22 cellular contexts compared by ENCODE assay signal in genomic region chr19:2129892-2130770, GRCh38. TPM values are rescaled to one million over a fixed set of nuclear protein-coding genes. Genes with fewer than 3 reads are reported as not detected.
DNase-seq lines count a peak whose midpoint lies in the region; ATAC-seq, FAIRE-seq and TF ChIP-seq lines count a peak whose summit lies in the region.
"Had no signal": no experiment of that assay in that cellular context is flagged by ENCODE, and none has a peak within 500 bp of the region (broad histone marks: within the 10 kb centered on the region; RNA-seq: fewer than 3 reads in every experiment).

No MANE protein-coding gene starts in this region.

- H2BK12ac ChIP-seq in H1 (ENCODE audit: low read depth, low read length), result no peak overlapping the region

- peaks cover 0 to 32% (median 15%) of the 10 kb centered on the region in 12 donors for H3K4me1 ChIP-seq in heart left ventricle
- H3K4me1 ChIP-seq in H1 (replicated peaks in 1 of 4; ENCODE audit: control insufficient read depth in 3 of 4, insufficient read depth in 4 of 4, low read length in 3 of 4), result no peaks in the 10 kb centered on the region
- H3K4me1 ChIP-seq: Caco-2, SJCRH30 had no signal

- no peak overlapping the region for H2BK120ac ChIP-seq in H1 (replicated peaks; ENCODE audit: low read depth, low read length)

- no peaks in the 10 kb centered on the region for H3K27me3 ChIP-seq in heart left ventricle
- H3K27me3 ChIP-seq in H1 (replicated peaks in 1 of 4; ENCODE audit: control insufficient read depth in 3 of 4, extremely low read depth in 1 of 4, insufficient read depth in 3 of 4, low read length in 3 of 4), result no peaks in the 10 kb centered on the region
- H3K27me3 ChIP-seq: SJCRH30 had no signal

- no peak for TF ChIP-seq POLR2A in heart left ventricle (IDR thresholded peaks at IDR 0.05)
- TF ChIP-seq POLR2A in H1 (IDR thresholded peaks at IDR 0.05; ENCODE audit: control extremely low read depth in 1 of 2, low read depth in 2 of 2, low read length in 2 of 2), result no peak

- no peaks in the 10 kb centered on the region for H3K9me3 Mint-ChIP-seq in stimulated activated effector memory CD8-positive, alpha-beta T cell treated with anti-CD3 and anti-CD28 coated beads, Interleukin-12 subunit alpha, Interleukin-12 subunit beta, amount 100 ng/mL, for 72 hours
- no peaks in the 10 kb centered on the region for H3K9me3 Mint-ChIP-seq in activated CD8-positive, alpha-beta memory T cell treated with anti-CD3 and anti-CD28 coated beads, Interleukin-2, amount 10 ng/mL, durations not matched to agents 7 days and 5 days (ENCODE audit: low read depth)
- H3K9me3 Mint-ChIP-seq: CD4-positive, alpha-beta T cell had no signal

- no peak overlapping the region for H2AFZ ChIP-seq in H1 (ENCODE audit: low read length)

- DNase-seq in heart left ventricle (no peak), cardiac septum (ENCODE audit: low spot score) (no peak), RWPE1 (ENCODE audit: low spot score) (no peak), H1 (ENCODE audit: low read depth in 1 of 2, low spot score in 2 of 2) (no peak), posterior vena cava (ENCODE audit: low spot score) (no peak)
- DNase-seq in stimulated activated effector memory CD8-positive, alpha-beta T cell treated with anti-CD3 and anti-CD28 coated beads, Interleukin-12 subunit alpha, Interleukin-12 subunit beta, amount 100 ng/mL, for 72 hours (ENCODE audit: low spot score in 2 of 2), result no peak
- DNase-seq in activated CD8-positive, alpha-beta memory T cell treated with anti-CD3 and anti-CD28 coated beads, Interleukin-2, amount 10 ng/mL, durations not matched to agents 7 days and 5 days, result no peak
- DNase-seq: 8988T; Caco-2; CD4-positive, alpha-beta T cell; KG1; NCI-H1105 treated with DMSO at 0.1 percent for 48 hours; NCI-H187; NCI-H2107; NCI-H2227 treated with DMSO at 0.1 percent for 48 hours; NCI-H510A treated with DMSO at 0.1 percent for 48 hours; NCI-H774; SJCRH30 had no signal

- H4K20me1 ChIP-seq in H1 (replicated peaks in 1 of 2; ENCODE audit: control insufficient read depth in 1 of 2, insufficient read depth in 2 of 2, low read length in 2 of 2), result peaks cover 17 to 32% of the 10 kb centered on the region in 2 experiments

- no peak overlapping the region for H2BK20ac ChIP-seq in H1 (ENCODE audit: low read length)

- H4K5ac ChIP-seq in H1 (ENCODE audit: insufficient read length, low read depth, low read length), result no peak overlapping the region

- no peak overlapping the region for H3K4me2 ChIP-seq in H1 (ENCODE audit: insufficient read depth in 1 of 2, low read depth in 2 of 2, low read length in 2 of 2)

- TF ChIP-seq CTCF in heart left ventricle (IDR thresholded peaks at IDR 0.05) (no peak), RWPE1 (conservative IDR thresholded peaks at IDR 0.05; ENCODE audit: low read depth) (no peak), H1 (IDR thresholded peaks at IDR 0.05; ENCODE audit: control extremely low read depth in 1 of 3, insufficient read depth in 1 of 3, low read depth in 1 of 3, low read length in 3 of 3) (no peak)

- H3K9ac ChIP-seq in H1 (replicated peaks in 1 of 4; ENCODE audit: extremely low read depth in 1 of 4, low read depth in 3 of 4, low read length in 3 of 4), result no peak overlapping the region

- no peaks in the 10 kb centered on the region for H3K27me3 Mint-ChIP-seq in activated CD8-positive, alpha-beta memory T cell treated with anti-CD3 and anti-CD28 coated beads, Interleukin-2, amount 10 ng/mL, durations not matched to agents 7 days and 5 days
- H3K27me3 Mint-ChIP-seq: B cell; CD4-positive, alpha-beta T cell had no signal

- POLR2A ChIA-PET in RWPE1 (lab: Yijun Ruan, JAX; ENCODE audit: low non-redundant PET) (no interaction called here), H1 (lab: Charles Lee; ENCODE audit: partially characterized antibody) (interaction anchor here (0.9 to 1.7 kb wide), 3 partner anchors 20 to 78 kb away, joined by 3 read pairs; no protein-coding TSS in a partner anchor)

- CTCF ChIA-PET in RWPE1 (lab: Yijun Ruan, JAX), result interaction anchor here (0.7 kb wide), 1 partner anchor 60 kb away, joined by 6 read pairs; no protein-coding TSS in a partner anchor
- CTCF ChIA-PET in H1 (lab: Charles Lee; ENCODE audit: partially characterized antibody), result interaction anchor here (0.9 to 1.4 kb wide), 7 partner anchors 8 to 110 kb away, joined by 3 to 4 read pairs (median 4); no protein-coding TSS in a partner anchor
- CTCF ChIA-PET in activated CD8-positive, alpha-beta memory T cell treated with anti-CD3 and anti-CD28 coated beads, Interleukin-2, amount 10 ng/mL, durations not matched to agents 7 days and 5 days (lab: Charles Lee), result no interaction called here

- intact Hi-C loops in heart left ventricle (cut with DNase I), result no loop called here
- intact Hi-C loops in cardiac septum (cut with DNase I), result no loop called here
- intact Hi-C loops in posterior vena cava (cut with DNase I), result no loop called here

- H3K27ac ChIP-seq in heart left ventricle (peak overlapping the region in 11 of 12 donors; percentile 49 to 96 (median 72)), RWPE1 (peak overlapping the region; percentile 22), H1 (ENCODE audit: low read depth, low read length) (no peak overlapping the region)
- H3K27ac ChIP-seq: SJCRH30 had no signal

- peaks cover 10% of the 10 kb centered on the region for H3K79me1 ChIP-seq in H1 (ENCODE audit: low read depth, low read length)

- ATAC-seq in heart left ventricle (peak in 1 of 4 donors; percentile 1), GM18858 (IDR thresholded peaks at IDR 0.05; ENCODE audit: unreplicated experiment) (no peak)
- no peak for ATAC-seq in stimulated activated effector memory CD8-positive, alpha-beta T cell treated with anti-CD3 and anti-CD28 coated beads, Interleukin-12 subunit alpha, Interleukin-12 subunit beta, amount 100 ng/mL, for 72 hours
- no peak for ATAC-seq in activated CD8-positive, alpha-beta memory T cell treated with anti-CD3 and anti-CD28 coated beads, Interleukin-2, amount 10 ng/mL, durations not matched to agents 7 days and 5 days

- H3K36me3 ChIP-seq in heart left ventricle (peaks cover 0 to 85% (median 58%) of the 10 kb centered on the region in 9 donors), H1 (ENCODE audit: control insufficient read depth in 2 of 4, insufficient read depth in 4 of 4, low read length in 3 of 4) (peaks cover 8 to 58% (median 29%) of the 10 kb centered on the region in 4 experiments; a peak in 7 of 8 replicates)

- H3K23ac ChIP-seq in H1 (ENCODE audit: insufficient read length), result no peak overlapping the region

- TF ChIP-seq EP300 in H1 (IDR thresholded peaks at IDR 0.05; ENCODE audit: borderline replicate concordance in 1 of 2, low read depth in 2 of 2, low read length in 2 of 2), result no peak

- 91 to 95% (median 92%) methylated on average over 24 to 28 of the region's 28 CpGs for WGBS in heart left ventricle, 4 donors
- WGBS in H1 (ENCODE audit: extremely low coverage in 1 of 2, insufficient coverage in 1 of 2, insufficient read length in 1 of 2, insufficient replicate concordance in 2 of 2, low coverage in 1 of 2, low lambda C conversion rate in 2 of 2, missing lambda C conversion rate in 1 of 2), 2 experiments, result 96% methylated on average over 28 of the region's 28 CpGs; no CpG with 5 or more reads in 1 of the 2 experiments

- no peak overlapping the region for H4K91ac ChIP-seq in H1 (replicated peaks; ENCODE audit: insufficient read length, low read length)

- no peak overlapping the region; the same call in 1 of the 2 replicates for H2BK5ac ChIP-seq in H1 (ENCODE audit: low read depth, low read length)

- H3K9me3 ChIP-seq in heart left ventricle (no peaks in the 10 kb centered on the region), H1 (ENCODE audit: insufficient read depth in 2 of 2, low read depth in 1 of 2, low read length in 1 of 2) (no peaks in the 10 kb centered on the region)
- H3K9me3 ChIP-seq: Caco-2, SJCRH30 had no signal

- no peak overlapping the region for H3K4ac ChIP-seq in H1 (replicated peaks; ENCODE audit: insufficient read length, low read depth, low read length)

- no peaks in the 10 kb centered on the region for H3K23me2 ChIP-seq in H1 (ENCODE audit: low read depth, low read length)

- H4K8ac ChIP-seq in H1 (ENCODE audit: extremely low read depth, insufficient read depth, low read length), result peak overlapping the region; percentile 25; the same call in 1 of the 2 replicates

- no peak overlapping the region for H2BK15ac ChIP-seq in H1 (ENCODE audit: low read length)

- H3K56ac ChIP-seq in H1 (replicated peaks; ENCODE audit: insufficient read length, low read depth, low read length), result no peak overlapping the region

- peaks cover 0 to 21% of the 10 kb centered on the region in 2 experiments; a peak in 2 of 4 replicates for H3K79me2 ChIP-seq in H1 (ENCODE audit: control insufficient read depth in 1 of 2, insufficient read depth in 2 of 2, low read length in 2 of 2)

- H3K14ac ChIP-seq in H1 (ENCODE audit: insufficient read length), result no peak overlapping the region

- H3K4me3 ChIP-seq in heart left ventricle, result no peak overlapping the region
- no peak overlapping the region for H3K4me3 ChIP-seq in H1 (ENCODE audit: extremely low read depth in 1 of 4, insufficient read depth in 2 of 4, low read depth in 3 of 4, low read length in 4 of 4)
- H3K4me3 ChIP-seq: SJCRH30 had no signal

- TF ChIP-seq RAD21 in H1 (IDR thresholded peaks at IDR 0.05 in 1 of 2, conservative IDR thresholded peaks at IDR 0.05 in 1 of 2; ENCODE audit: low read depth in 2 of 2, low read length in 2 of 2), result no peak

- no peaks in the 10 kb centered on the region for H3K4me1 Mint-ChIP-seq in stimulated activated effector memory CD8-positive, alpha-beta T cell treated with anti-CD3 and anti-CD28 coated beads, Interleukin-12 subunit alpha, Interleukin-12 subunit beta, amount 100 ng/mL, for 72 hours
- H3K4me1 Mint-ChIP-seq in activated CD8-positive, alpha-beta memory T cell treated with anti-CD3 and anti-CD28 coated beads, Interleukin-2, amount 10 ng/mL, durations not matched to agents 7 days and 5 days, result no peaks in the 10 kb centered on the region
- H3K4me1 Mint-ChIP-seq: B cell had no signal

- peak overlapping the region; percentile 74 for H3K27ac Mint-ChIP-seq in stimulated activated effector memory CD8-positive, alpha-beta T cell treated with anti-CD3 and anti-CD28 coated beads, Interleukin-12 subunit alpha, Interleukin-12 subunit beta, amount 100 ng/mL, for 72 hours
- H3K27ac Mint-ChIP-seq in activated CD8-positive, alpha-beta memory T cell treated with anti-CD3 and anti-CD28 coated beads, Interleukin-2, amount 10 ng/mL, durations not matched to agents 7 days and 5 days, result no peak overlapping the region
- H3K27ac Mint-ChIP-seq: B cell; CD4-positive, alpha-beta T cell had no signal

- H2AK5ac ChIP-seq in H1 (ENCODE audit: low read depth, low read length), result no peak overlapping the region

- H3K36me3 Mint-ChIP-seq in stimulated activated effector memory CD8-positive, alpha-beta T cell treated with anti-CD3 and anti-CD28 coated beads, Interleukin-12 subunit alpha, Interleukin-12 subunit beta, amount 100 ng/mL, for 72 hours, result peaks cover 79% of the 10 kb centered on the region
- peaks cover 26% of the 10 kb centered on the region for H3K36me3 Mint-ChIP-seq in activated CD8-positive, alpha-beta memory T cell treated with anti-CD3 and anti-CD28 coated beads, Interleukin-2, amount 10 ng/mL, durations not matched to agents 7 days and 5 days

- H3K4me3 Mint-ChIP-seq in stimulated activated effector memory CD8-positive, alpha-beta T cell treated with anti-CD3 and anti-CD28 coated beads, Interleukin-12 subunit alpha, Interleukin-12 subunit beta, amount 100 ng/mL, for 72 hours, result no peak overlapping the region
- no peak overlapping the region for H3K4me3 Mint-ChIP-seq in activated CD8-positive, alpha-beta memory T cell treated with anti-CD3 and anti-CD28 coated beads, Interleukin-2, amount 10 ng/mL, durations not matched to agents 7 days and 5 days
- H3K4me3 Mint-ChIP-seq: B cell; CD4-positive, alpha-beta T cell had no signal

- FAIRE-seq in H1 (lab: Jason Lieb, UNC), result no peak
- FAIRE-seq: G401.6, GM19239 had no signal

- no peak overlapping the region for H3K18ac ChIP-seq in H1 (ENCODE audit: extremely low read depth, low read length)

RNA-seq across cellular contexts. Expression of gene AP3D1, which starts 21.2 kb away (rescaled TPM):
- total RNA-seq in heart left ventricle (100 to 1,000 TPM in 5 of 9 donors, 10 to 100 TPM in 4; 63.1 to 116 (median 103) TPM), cardiac septum (89.0 TPM), posterior vena cava (10 to 100 TPM; 73.9 to 93.3 TPM)
- polyA plus RNA-seq in heart left ventricle (100 to 1,000 TPM in 1 of 2 donors, 10 to 100 TPM in 1; 66.3 to 124 TPM), H1 (2011; rRNA removed) (161 and 227 TPM in 2 replicates)
- total RNA-seq in H1 (2021; fragmentation: NEBNext Ultra II Directional; extraction: Animal tissue kit (Norgen Biotek cat#: 25700)), result 174 and 184 TPM in 2 replicates
- 140 TPM for polyA plus RNA-seq in H1 (2011; cell fraction: cytosol; rRNA removed)
- polyA plus RNA-seq in H1 (2011; cell fraction: nucleus; rRNA removed), result 430 TPM
- polyA plus RNA-seq in H1 (2012, experiment 1 of 2), result 183 to 246 TPM (median 225 TPM) in 4 replicates
- polyA plus RNA-seq in H1 (2012, experiment 2 of 2), result 177 TPM
- polyA plus RNA-seq in H1 (2013, experiment 1 of 2), result 94.5 TPM
- polyA plus RNA-seq in H1 (2013, experiment 2 of 2), result 89.2 TPM
- polyA minus RNA-seq in H1 (2011; rRNA and poly(A)+ RNA removed), result 225 and 237 TPM in 2 replicates
- 139 TPM for polyA minus RNA-seq in H1 (2011; cell fraction: cytosol; rRNA and poly(A)+ RNA removed)
- 125 TPM for polyA minus RNA-seq in H1 (2011; cell fraction: nucleus; rRNA and poly(A)+ RNA removed)
- 100 to 1,000 TPM; 110 to 127 TPM for total RNA-seq in activated CD8-positive, alpha-beta memory T cell treated with anti-CD3 and anti-CD28 coated beads, Interleukin-2, amount 10 ng/mL, durations not matched to agents 7 days and 5 days

RNA-seq across cellular contexts. Expression of gene IZUMO4, which starts 33.4 kb away (rescaled TPM):
- total RNA-seq in heart left ventricle (1 to 10 TPM in 8 of 9 donors, not detected in 1; 1.7 to 6.2 (median 2.3) TPM), cardiac septum (4.3 TPM), posterior vena cava (1 to 10 TPM in 1 of 2 donors, under 1 TPM in 1; 0.90 to 2.4 TPM)
- polyA plus RNA-seq in heart left ventricle (1 to 10 TPM; 4.4 to 5.8 TPM), H1 (2011; rRNA removed) (1.9 and 2.3 TPM in 2 replicates)
- 1.3 and 1.8 TPM in 2 replicates for total RNA-seq in H1 (2021; fragmentation: NEBNext Ultra II Directional; extraction: Animal tissue kit (Norgen Biotek cat#: 25700))
- 2.3 TPM for polyA plus RNA-seq in H1 (2011; cell fraction: cytosol; rRNA removed)
- 12.4 TPM for polyA plus RNA-seq in H1 (2011; cell fraction: nucleus; rRNA removed)
- polyA plus RNA-seq in H1 (2012, experiment 1 of 2), result 0.54 to 2.7 TPM (median 2.0 TPM) in 4 replicates
- 1.1 TPM for polyA plus RNA-seq in H1 (2012, experiment 2 of 2)
- polyA plus RNA-seq in H1 (2013, experiment 1 of 2), result 0.95 TPM
- 0.75 TPM for polyA plus RNA-seq in H1 (2013, experiment 2 of 2)
- polyA minus RNA-seq in H1 (2011; rRNA and poly(A)+ RNA removed), result 0.47 TPM in 1 of 2 replicates, not detected in the other
- polyA minus RNA-seq in H1 (2011; cell fraction: cytosol; rRNA and poly(A)+ RNA removed), result 1.5 TPM
- 2.4 TPM for polyA minus RNA-seq in H1 (2011; cell fraction: nucleus; rRNA and poly(A)+ RNA removed)
- 10 to 100 TPM in 1 of 2 experiments, 1 to 10 TPM in 1; 7.2 to 10.1 TPM for total RNA-seq in activated CD8-positive, alpha-beta memory T cell treated with anti-CD3 and anti-CD28 coated beads, Interleukin-2, amount 10 ng/mL, durations not matched to agents 7 days and 5 days

RNA-seq across cellular contexts. Expression of gene DOT1L, which starts 33.6 kb away (rescaled TPM):
- total RNA-seq in heart left ventricle (10 to 100 TPM in 6 of 9 donors, 1 to 10 TPM in 3; 5.2 to 24.0 (median 10.8) TPM), cardiac septum (15.2 TPM), posterior vena cava (10 to 100 TPM; 14.7 to 23.3 TPM)
- polyA plus RNA-seq in heart left ventricle (10 to 100 TPM in 1 of 2 donors, 1 to 10 TPM in 1; 5.7 to 22.4 TPM), H1 (2011; rRNA removed) (17.5 and 39.8 TPM in 2 replicates)
- 74.8 and 76.3 TPM in 2 replicates for total RNA-seq in H1 (2021; fragmentation: NEBNext Ultra II Directional; extraction: Animal tissue kit (Norgen Biotek cat#: 25700))
- polyA plus RNA-seq in H1 (2011; cell fraction: cytosol; rRNA removed), result 28.6 TPM
- polyA plus RNA-seq in H1 (2011; cell fraction: nucleus; rRNA removed), result 232 TPM
- polyA plus RNA-seq in H1 (2012, experiment 1 of 2), result 37.0 to 51.6 TPM (median 48.5 TPM) in 4 replicates
- polyA plus RNA-seq in H1 (2012, experiment 2 of 2), result 26.6 TPM
- 36.4 TPM for polyA plus RNA-seq in H1 (2013, experiment 1 of 2)
- polyA plus RNA-seq in H1 (2013, experiment 2 of 2), result 32.3 TPM
- 16.0 and 21.9 TPM in 2 replicates for polyA minus RNA-seq in H1 (2011; rRNA and poly(A)+ RNA removed)
- 24.8 TPM for polyA minus RNA-seq in H1 (2011; cell fraction: cytosol; rRNA and poly(A)+ RNA removed)
- 49.1 TPM for polyA minus RNA-seq in H1 (2011; cell fraction: nucleus; rRNA and poly(A)+ RNA removed)
- total RNA-seq in activated CD8-positive, alpha-beta memory T cell treated with anti-CD3 and anti-CD28 coated beads, Interleukin-2, amount 10 ng/mL, durations not matched to agents 7 days and 5 days, result 100 to 1,000 TPM in 1 of 2 experiments, 10 to 100 TPM in 1; 99.9 to 105 TPM

RNA-seq across cellular contexts. Expression of gene MOB3A, which starts 34.0 kb away (rescaled TPM):
- 10 to 100 TPM; 10.8 to 32.3 (median 16.7) TPM for total RNA-seq in heart left ventricle
- 10 to 100 TPM in 1 of 2 donors, 1 to 10 TPM in 1; 7.1 to 18.6 TPM for polyA plus RNA-seq in heart left ventricle
- total RNA-seq in cardiac septum, result 17.0 TPM
- 9.2 and 9.8 TPM in 2 replicates for total RNA-seq in H1 (2021; fragmentation: NEBNext Ultra II Directional; extraction: Animal tissue kit (Norgen Biotek cat#: 25700))
- 9.6 and 10.2 TPM in 2 replicates for polyA plus RNA-seq in H1 (2011; rRNA removed)
- polyA plus RNA-seq in H1 (2011; cell fraction: cytosol; rRNA removed), result 5.2 TPM
- polyA plus RNA-seq in H1 (2011; cell fraction: nucleus; rRNA removed), result 8.1 TPM
- polyA plus RNA-seq in H1 (2012, experiment 1 of 2), result 5.2 to 7.4 TPM (median 7.0 TPM) in 4 replicates
- 5.2 TPM for polyA plus RNA-seq in H1 (2012, experiment 2 of 2)
- polyA plus RNA-seq in H1 (2013, experiment 1 of 2), result 7.2 TPM
- polyA plus RNA-seq in H1 (2013, experiment 2 of 2), result 7.5 TPM
- polyA minus RNA-seq in H1 (2011; rRNA and poly(A)+ RNA removed), result 6.6 and 8.8 TPM in 2 replicates
- 7.0 TPM for polyA minus RNA-seq in H1 (2011; cell fraction: cytosol; rRNA and poly(A)+ RNA removed)
- 3.3 TPM for polyA minus RNA-seq in H1 (2011; cell fraction: nucleus; rRNA and poly(A)+ RNA removed)
- total RNA-seq in activated CD8-positive, alpha-beta memory T cell treated with anti-CD3 and anti-CD28 coated beads, Interleukin-2, amount 10 ng/mL, durations not matched to agents 7 days and 5 days, result 100 to 1,000 TPM; 200 to 202 TPM
- total RNA-seq in posterior vena cava, result 10 to 100 TPM; 55.8 to 57.1 TPM
